Comparison of ENCODE assay signal across 2 cellular contexts in the genomic region with DNA sequence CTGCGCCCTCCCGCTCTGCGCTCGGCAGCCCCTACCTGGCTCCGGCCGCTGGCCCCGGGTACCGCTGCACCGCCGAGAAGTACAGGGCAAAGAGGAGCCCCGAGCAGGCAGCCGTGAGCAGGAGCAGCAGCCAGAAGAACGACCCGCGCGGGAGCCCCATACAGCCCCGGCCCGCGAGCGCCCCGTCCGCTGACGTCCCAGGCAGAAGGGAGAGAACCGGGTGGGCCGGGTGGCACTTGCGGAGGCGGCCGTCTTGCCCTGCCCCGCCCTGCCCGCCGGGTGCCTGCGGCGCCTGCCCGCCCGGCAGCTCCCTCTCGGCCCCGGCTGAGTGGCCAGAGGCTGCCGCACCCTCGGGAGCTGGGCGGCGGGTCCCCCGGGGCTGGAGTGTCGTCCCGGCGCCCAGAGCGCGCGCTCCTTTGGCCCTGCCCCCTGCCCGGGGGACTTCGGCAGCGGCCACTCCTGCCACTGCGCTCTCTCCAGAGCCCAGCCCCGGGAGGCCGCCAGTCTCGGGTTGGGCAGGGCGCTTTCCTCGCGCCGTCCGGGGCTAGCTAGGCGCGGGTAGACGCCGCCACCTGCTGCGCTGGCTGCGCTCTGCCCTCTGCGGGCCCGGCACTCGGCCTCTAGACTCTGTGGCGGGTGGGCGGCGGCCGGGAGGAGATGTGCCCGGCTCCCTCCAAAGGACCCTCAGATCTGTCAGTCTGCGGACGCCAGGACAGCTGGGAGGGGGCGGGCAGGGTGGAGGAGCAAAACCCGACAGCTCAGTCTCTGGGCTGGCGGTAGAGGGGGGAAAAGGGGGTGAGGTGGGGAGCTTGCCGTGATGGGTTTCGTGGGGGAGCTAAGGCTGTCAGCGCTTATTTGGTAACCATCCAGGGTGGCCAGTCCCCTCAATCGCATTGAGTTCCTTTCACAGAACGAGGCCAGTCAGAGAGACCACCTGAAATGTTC.
TF ChIP-seq lines count a peak whose summit lies in the region.

TSS of gene ST6GALNAC2 (minus strand) at position 212 of the 945 bp plus-strand sequence. CDS start at position 160, 52 bp downstream.

TF ChIP-seq in HEK293, 187 proteins besides CTCF, POLR2A, EP300 and RAD21 (continued from another document and continues in another):
- TF ChIP-seq BCL6B (tag by site-specific recombination; IDR thresholded peaks at IDR 0.05) (no peak), KLF1 (tag by site-specific recombination; IDR thresholded peaks at IDR 0.05) (peak; percentile 89), ZNF10 (tag by site-specific recombination; IDR thresholded peaks at IDR 0.05) (no peak; the same call in none of the 2 replicates), ZNF2 (tag by site-specific recombination; IDR thresholded peaks at IDR 0.05) (no peak), IKZF3 (tag by site-specific recombination; IDR thresholded peaks at IDR 0.05) (peak; percentile 60), PATZ1 (tag by site-specific recombination; IDR thresholded peaks at IDR 0.05) (peak; percentile 77), ZNF175 (tag by site-specific recombination; IDR thresholded peaks at IDR 0.05) (no peak), ZNF426 (tag by site-specific recombination; IDR thresholded peaks at IDR 0.05) (no peak), ZFHX2 (tag by site-specific recombination; conservative IDR thresholded peaks at IDR 0.05) (peak; percentile 28; the same call in 1 of the 2 replicates), ZNF423 (tag by site-specific recombination; IDR thresholded peaks at IDR 0.05) (peak; percentile 92), ZNF626 (tag by site-specific recombination; IDR thresholded peaks at IDR 0.05) (no peak), KLF7 (tag by site-specific recombination; IDR thresholded peaks at IDR 0.05; ENCODE audit: borderline replicate concordance) (peak; percentile 51), ZNF398 (tag by site-specific recombination; IDR thresholded peaks at IDR 0.05) (peak; percentile 68)
- TF ChIP-seq, protein P1, sequence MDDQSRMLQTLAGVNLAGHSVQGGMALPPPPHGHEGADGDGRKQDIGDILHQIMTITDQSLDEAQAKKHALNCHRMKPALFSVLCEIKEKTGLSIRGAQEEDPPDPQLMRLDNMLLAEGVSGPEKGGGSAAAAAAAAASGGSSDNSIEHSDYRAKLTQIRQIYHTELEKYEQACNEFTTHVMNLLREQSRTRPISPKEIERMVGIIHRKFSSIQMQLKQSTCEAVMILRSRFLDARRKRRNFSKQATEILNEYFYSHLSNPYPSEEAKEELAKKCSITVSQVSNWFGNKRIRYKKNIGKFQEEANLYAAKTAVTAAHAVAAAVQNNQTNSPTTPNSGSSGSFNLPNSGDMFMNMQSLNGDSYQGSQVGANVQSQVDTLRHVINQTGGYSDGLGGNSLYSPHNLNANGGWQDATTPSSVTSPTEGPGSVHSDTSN (CRISPR knock-in tag; IDR thresholded peaks at IDR 0.05) = peak; percentile 49; the same call in 1 of the 2 replicates
- TF ChIP-seq, protein P2, sequence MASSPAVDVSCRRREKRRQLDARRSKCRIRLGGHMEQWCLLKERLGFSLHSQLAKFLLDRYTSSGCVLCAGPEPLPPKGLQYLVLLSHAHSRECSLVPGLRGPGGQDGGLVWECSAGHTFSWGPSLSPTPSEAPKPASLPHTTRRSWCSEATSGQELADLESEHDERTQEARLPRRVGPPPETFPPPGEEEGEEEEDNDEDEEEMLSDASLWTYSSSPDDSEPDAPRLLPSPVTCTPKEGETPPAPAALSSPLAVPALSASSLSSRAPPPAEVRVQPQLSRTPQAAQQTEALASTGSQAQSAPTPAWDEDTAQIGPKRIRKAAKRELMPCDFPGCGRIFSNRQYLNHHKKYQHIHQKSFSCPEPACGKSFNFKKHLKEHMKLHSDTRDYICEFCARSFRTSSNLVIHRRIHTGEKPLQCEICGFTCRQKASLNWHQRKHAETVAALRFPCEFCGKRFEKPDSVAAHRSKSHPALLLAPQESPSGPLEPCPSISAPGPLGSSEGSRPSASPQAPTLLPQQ (tag by site-specific recombination; IDR thresholded peaks at IDR 0.05) = peak; percentile 44; the same call in 1 of the 2 replicates

TF ChIP-seq in K562, 482 proteins besides CTCF, POLR2A, EP300 and RAD21:
- TF ChIP-seq ZBTB33 (CRISPR knock-in tag; IDR thresholded peaks at IDR 0.05) = peak; percentile 86
- no peak for TF ChIP-seq NFRKB (IDR thresholded peaks at IDR 0.05; ENCODE audit: low read depth)
TF ChIP-seq in K562: peak in this region for 1.
